ENCODE assay signal across 8 cellular contexts in the genomic region with DNA sequence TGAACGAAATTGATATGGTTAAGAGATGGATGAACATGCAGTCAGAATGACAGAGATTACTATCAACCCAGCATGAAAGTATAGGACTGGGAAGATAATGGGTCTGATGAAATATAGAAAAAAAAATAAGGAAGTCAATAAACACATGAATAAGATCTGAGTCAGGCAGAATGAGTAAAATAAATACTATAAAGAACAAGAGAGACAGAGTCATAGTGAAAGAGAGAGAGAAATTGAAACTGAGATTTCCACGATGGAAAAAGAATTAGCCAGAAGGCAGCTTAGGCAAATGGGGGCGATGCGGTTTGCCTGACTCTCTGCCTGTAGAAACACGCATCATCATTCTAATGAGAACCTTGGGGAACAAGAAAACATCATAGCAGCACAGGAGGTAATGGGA. TPM values are rescaled to one million over a fixed set of nuclear protein-coding genes. Genes with fewer than 3 reads are reported as not detected.
DNase-seq lines count a peak whose midpoint lies in the region; ATAC-seq and TF ChIP-seq lines count a peak whose summit lies in the region.

No MANE protein-coding gene starts in this region.

- WGBS in GM23248 (ENCODE audit: low coverage in 1 of 2, low lambda C conversion rate in 2 of 2, missing lambda C conversion rate in 2 of 2), 2 experiments = 42 to 51% methylated on average over 5 of the region's 5 CpGs

- no peak for TF ChIP-seq CTCF in fibroblast of mammary gland (conservative IDR thresholded peaks at IDR 0.05; ENCODE audit: control insufficient read depth, insufficient read depth, low read depth, low read length)
- no peak for TF ChIP-seq CTCF in glutamatergic neuron (IDR thresholded peaks at IDR 0.05; ENCODE audit: partially characterized antibody, unreplicated experiment)

- no peaks in the 10 kb centered on the region for H3K27me3 Mint-ChIP-seq in glutamatergic neuron (ENCODE audit: unreplicated experiment)

- no peaks in the 10 kb centered on the region for H3K4me1 Mint-ChIP-seq in glutamatergic neuron (ENCODE audit: low read depth, unreplicated experiment)

- peak overlapping the region; percentile 84 for H3K4me2 ChIP-seq in GM23248 (ENCODE audit: unreplicated experiment)

- H3K4me3 ChIP-seq in GM23248 = peak overlapping the region; percentile 63
- H3K4me3 ChIP-seq in fibroblast of mammary gland (ENCODE audit: control insufficient read depth, low read depth, low read length) = no peak overlapping the region

- H3K27me3 ChIP-seq in GM23248 (replicated peaks; ENCODE audit: insufficient read depth) = no peaks in the 10 kb centered on the region

- peaks cover 24% of the 10 kb centered on the region for H3K4me1 ChIP-seq in GM23248 (ENCODE audit: insufficient read depth)

- peaks cover 2% of the 10 kb centered on the region for H3K9me3 Mint-ChIP-seq in glutamatergic neuron (ENCODE audit: unreplicated experiment)

- H2AFZ ChIP-seq in GM23248 = 0 out of 2 replicates have a peak overlapping the region, but pooled peaks have one; percentile 31

- H3K9me2 ChIP-seq in GM23248 (ENCODE audit: insufficient read depth) = no peaks in the 10 kb centered on the region

- H3K9me3 ChIP-seq in GM23248 (ENCODE audit: low read depth) = no peaks in the 10 kb centered on the region

- ATAC-seq in GM18520 (IDR thresholded peaks at IDR 0.05; ENCODE audit: unreplicated experiment) = peak; percentile 54

- H3K27ac ChIP-seq in GM23248 = peak overlapping the region; percentile 39

- H3K79me2 ChIP-seq in GM23248 (ENCODE audit: insufficient read depth) = no peaks in the 10 kb centered on the region

- H3K36me3 ChIP-seq in GM23248 (ENCODE audit: low read depth) = no peaks in the 10 kb centered on the region

- peaks cover 12% of the 10 kb centered on the region for H3K36me3 Mint-ChIP-seq in glutamatergic neuron (ENCODE audit: unreplicated experiment)

- intact Hi-C loops in posterior cingulate gyrus (cut with DNase I) = no loop called here

- no peaks in the 10 kb centered on the region for H4K20me1 ChIP-seq in GM23248 (ENCODE audit: insufficient read depth)

- peaks cover 14% of the 10 kb centered on the region; the same call in 1 of the 2 replicates for H3F3A ChIP-seq in GM23248 (ENCODE audit: insufficient read depth)

- H3K4me3 Mint-ChIP-seq in glutamatergic neuron (ENCODE audit: unreplicated experiment) = no peak overlapping the region

- H3K27ac Mint-ChIP-seq in glutamatergic neuron (ENCODE audit: unreplicated experiment) = no peak overlapping the region

- in situ Hi-C loops in GM23248 (cut with MboI) = no loop called here

- H3K9ac ChIP-seq in GM23248 = peak overlapping the region; percentile 37

- DNase-seq in GM23248 (peak; percentile 74), HT1080 (ENCODE audit: low read depth) (peak; percentile 52), fibroblast of mammary gland (ENCODE audit: low read depth) (peak; percentile 68), posterior cingulate gyrus (no peak), NAMALWA (ENCODE audit: low spot score) (no peak), glutamatergic neuron (no peak), NCI-H524 treated with DMSO at 0.1 percent for 48 hours (lab: John Stamatoyannopoulos, UW) (no peak)

RNA-seq across cellular contexts. Expression of a gene that starts 26.6 kb away (rescaled TPM):
- 6.6 and 10.1 TPM in 2 replicates for total RNA-seq in GM23248 (2014; rRNA removed; shearing (Covaris generic))
- polyA plus RNA-seq in GM23248 (2016; fragmentation: Nextera tagmentation; extraction: Ambion mirVana) = 3.0 and 4.0 TPM in 2 replicates
- 1.2 and 1.5 TPM in 2 replicates for total RNA-seq in HT1080 (2014; rRNA removed; shearing (Covaris generic))
- 1.1 and 1.8 TPM in 2 replicates for polyA plus RNA-seq in HT1080 (2015; cell fraction: cytosol; rRNA removed)
- polyA plus RNA-seq in HT1080 (2015; cell fraction: nucleus; rRNA removed) = 2.8 and 2.9 TPM in 2 replicates
- total RNA-seq in glutamatergic neuron (ENCODE audit: unreplicated experiment) = 13.6 TPM

Comparison
In these comparisons a context has a peak if more than half of its experiments do, and no peak if none do; other contexts are left out.
1. DNase-seq: peak in GM23248 (single experiment), HT1080 (single experiment) and fibroblast of mammary gland (single experiment); none in posterior cingulate gyrus (0 of 10), NAMALWA (single experiment), glutamatergic neuron (single experiment) and NCI-H524 treated with DMSO at 0.1 percent for 48 hours (single experiment).